Comparison of ENCODE assay signal across 19 cellular contexts in the genomic region with DNA sequence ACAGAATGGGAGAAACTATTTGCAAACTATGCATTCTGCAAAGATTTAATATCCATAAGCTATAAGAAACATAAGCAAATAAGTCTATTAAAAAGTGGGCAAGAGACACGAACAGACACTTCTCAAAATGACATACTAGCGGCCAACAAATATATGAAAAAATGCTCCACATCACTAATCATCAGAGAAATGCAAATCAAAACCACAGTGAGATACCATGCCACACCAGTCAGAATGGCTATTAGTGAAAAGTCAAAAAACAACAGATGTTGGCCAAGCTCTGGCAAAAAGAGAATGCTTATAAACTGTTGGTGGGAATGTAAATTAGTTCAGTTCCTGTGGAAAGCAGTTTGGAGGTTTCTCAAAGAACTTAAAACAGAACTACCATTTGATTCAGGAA.
DNase-seq lines count a peak whose midpoint lies in the region; ATAC-seq and TF ChIP-seq lines count a peak whose summit lies in the region.
"Had no signal": no experiment of that assay in that cellular context is flagged by ENCODE, and none has a peak within 500 bp of the region (broad histone marks: within the 10 kb centered on the region; RNA-seq: fewer than 3 reads in every experiment).

No MANE protein-coding gene starts in this region.

- H3K27ac ChIP-seq in H9 (ENCODE audit: insufficient read length, low read depth, low read length) (no peak overlapping the region), esophagus squamous epithelium (no peak overlapping the region)
- H3K27ac ChIP-seq: 22Rv1 had no signal

- no peak overlapping the region for H2BK20ac ChIP-seq in H9 (ENCODE audit: low read depth, low read length, poor library complexity, severe bottlenecking)

- H3K9me3 Mint-ChIP-seq in H9: peaks cover 11 to 35% of the 10 kb centered on the region in 2 experiments
- H3K9me3 Mint-ChIP-seq: activated naive CD8-positive, alpha-beta T cell treated with anti-CD3 and anti-CD28 coated beads, Interleukin-2, amount 50 U/mL, for 24 hours; activated T-cell treated with anti-CD3 and anti-CD28 coated beads, Interleukin-2, amount 50 U/mL, for 4 hours had no signal

- no peak overlapping the region for H2BK120ac ChIP-seq in H9 (ENCODE audit: low read depth, low read length, poor library complexity, severe bottlenecking)

- H3K4ac ChIP-seq in H9 (ENCODE audit: low read depth, low read length): no peak overlapping the region

- no peak overlapping the region for H2BK15ac ChIP-seq in H9 (ENCODE audit: low read depth, low read length)

- H4K8ac ChIP-seq in H9 (replicated peaks; ENCODE audit: insufficient read length, low read depth, low read length): no peak overlapping the region

- H3K56ac ChIP-seq in H9 (ENCODE audit: insufficient read length, low read depth, low read length): no peak overlapping the region

- H4K20me1 ChIP-seq in H9 (ENCODE audit: control insufficient read depth, insufficient read depth, insufficient read length): no peaks in the 10 kb centered on the region

- H3K18ac ChIP-seq in H9 (ENCODE audit: insufficient read length, low read depth, low read length): no peak overlapping the region

- H4K5ac ChIP-seq in H9 (ENCODE audit: insufficient read length, low read depth, low read length): no peak overlapping the region

- H2AFZ ChIP-seq in H9 (ENCODE audit: low read length): no peak overlapping the region

- no peak overlapping the region for H2BK12ac ChIP-seq in H9 (ENCODE audit: insufficient read length, low read depth, low read length)

- no peaks in the 10 kb centered on the region for H3K4me1 ChIP-seq in H9 (ENCODE audit: insufficient read depth, low read length)
- H3K4me1 ChIP-seq in esophagus squamous epithelium: no peaks in the 10 kb centered on the region

- H3K4me3 ChIP-seq in AG10803 (ENCODE audit: low read length) (no peak overlapping the region), esophagus squamous epithelium (no peak overlapping the region)

- TF ChIP-seq CTCF in AG10803 (conservative IDR thresholded peaks at IDR 0.05; ENCODE audit: low read length) (no peak), H9 (conservative IDR thresholded peaks at IDR 0.05) (no peak), esophagus squamous epithelium (IDR thresholded peaks at IDR 0.05) (no peak)

- no peak overlapping the region for H2BK5ac ChIP-seq in H9 (ENCODE audit: insufficient read length, low read length)

- no peak overlapping the region for H3K14ac ChIP-seq in H9 (ENCODE audit: insufficient read depth, low read length)

- WGBS in H9 (ENCODE audit: extremely low coverage, insufficient read length, low lambda C conversion rate): no CpG with 5 or more reads among the region's 2 CpGs
- 44 to 53% methylated on average over 2 of the region's 2 CpGs for WGBS in esophagus squamous epithelium, 2 donors

- H3K9me3 ChIP-seq in H9 (ENCODE audit: control insufficient read depth, low read depth, low read length): no peaks in the 10 kb centered on the region
- H3K9me3 ChIP-seq in esophagus squamous epithelium: no peaks in the 10 kb centered on the region

- intact Hi-C loops in esophagus squamous epithelium (cut with DNase I): no loop called here

- peaks cover 5 to 6% (median 6%) of the 10 kb centered on the region in 3 experiments; a peak in 5 of 7 replicates for H3K36me3 Mint-ChIP-seq in H9 (ENCODE audit: insufficient read depth in 1 of 3, low read depth in 3 of 3)
- H3K36me3 Mint-ChIP-seq: mesothelial cell of epicardium had no signal

- H3K27ac Mint-ChIP-seq in H9: no peak overlapping the region
- H3K27ac Mint-ChIP-seq: activated CD4-positive, alpha-beta T cell treated with anti-CD3 and anti-CD28 coated beads for 36 hours; activated naive CD8-positive, alpha-beta T cell treated with anti-CD3 and anti-CD28 coated beads, Interleukin-2, amount 50 U/mL, for 24 hours; mesothelial cell of epicardium had no signal

- H3K79me2 ChIP-seq in H9 (ENCODE audit: insufficient read depth, low read length): no peaks in the 10 kb centered on the region

- H2AK5ac ChIP-seq in H9 (ENCODE audit: insufficient read length, low read length): no peak overlapping the region

- no peaks in the 10 kb centered on the region for H3K79me1 ChIP-seq in H9 (ENCODE audit: insufficient read depth, low read depth, low read length, poor library complexity, severe bottlenecking)

- no peaks in the 10 kb centered on the region for H3K36me3 ChIP-seq in esophagus squamous epithelium

- H3K23ac ChIP-seq in H9 (ENCODE audit: insufficient read length, low read depth, low read length): no peak overlapping the region

- H3K4me1 Mint-ChIP-seq in H9: no peaks in the 10 kb centered on the region
- H3K4me1 Mint-ChIP-seq: activated CD4-positive, alpha-beta T cell treated with anti-CD3 and anti-CD28 coated beads for 36 hours; activated naive CD8-positive, alpha-beta T cell treated with anti-CD3 and anti-CD28 coated beads, Interleukin-2, amount 50 U/mL, for 24 hours had no signal

- H3K4me3 Mint-ChIP-seq in H9: no peak overlapping the region
- H3K4me3 Mint-ChIP-seq: activated CD4-positive, alpha-beta T cell treated with anti-CD3 and anti-CD28 coated beads for 36 hours; activated naive CD8-positive, alpha-beta T cell treated with anti-CD3 and anti-CD28 coated beads, Interleukin-2, amount 50 U/mL, for 24 hours; activated T-cell treated with anti-CD3 and anti-CD28 coated beads, Interleukin-2, amount 50 U/mL, for 4 hours; mesothelial cell of epicardium had no signal

- H3K23me2 ChIP-seq in H9 (ENCODE audit: insufficient read length, low read depth, low read length, poor library complexity, severe bottlenecking): no peaks in the 10 kb centered on the region

- H3T11ph ChIP-seq in H9 (ENCODE audit: low read length): no peak overlapping the region

- H3K9ac ChIP-seq in H9 (ENCODE audit: extremely low read depth, insufficient read length, low read length): no peak overlapping the region

- H3K27me3 ChIP-seq in H9 (ENCODE audit: insufficient read depth, low read length) (no peaks in the 10 kb centered on the region), esophagus squamous epithelium (peaks cover 0 to 42% (median 0%) of the 10 kb centered on the region in 4 donors)

- TF ChIP-seq POLR2A in esophagus squamous epithelium (IDR thresholded peaks at IDR 0.05): no peak

- H3K4me2 ChIP-seq in H9 (ENCODE audit: insufficient read depth, insufficient read length, low read length): no peak overlapping the region

- no peak overlapping the region for H4K91ac ChIP-seq in H9 (ENCODE audit: insufficient read length, low read depth, low read length)

- ATAC-seq in GM19035 (IDR thresholded peaks at IDR 0.05; ENCODE audit: unreplicated experiment): peak; percentile 66
- ATAC-seq in HG02981 (IDR thresholded peaks at IDR 0.05; ENCODE audit: unreplicated experiment): peak; percentile 67
- ATAC-seq: activated CD4-positive, alpha-beta T cell treated with anti-CD3 and anti-CD28 coated beads for 36 hours; activated naive CD8-positive, alpha-beta T cell treated with anti-CD3 and anti-CD28 coated beads, Interleukin-2, amount 50 U/mL, for 24 hours; activated T-cell treated with anti-CD3 and anti-CD28 coated beads, Interleukin-2, amount 50 U/mL, for 4 hours had no signal

- DNase-seq in AG10803 (ENCODE audit: low read depth) (peak; percentile 20), NCI-H1694 (lab: John Stamatoyannopoulos, UW) (peak; percentile 3), H9 (no peak), MV-4-11 (lab: John Stamatoyannopoulos, UW) (no peak), esophagus squamous epithelium (lab: John Stamatoyannopoulos, UW) (no peak)
- no peak for DNase-seq in activated CD4-positive, alpha-beta T cell treated with anti-CD3 and anti-CD28 coated beads for 4 hours
- DNase-seq: activated CD4-positive, alpha-beta T cell treated with anti-CD3 and anti-CD28 coated beads for 36 hours; activated naive CD8-positive, alpha-beta T cell treated with anti-CD3 and anti-CD28 coated beads, Interleukin-2, amount 50 U/mL, for 24 hours; activated T-cell treated with anti-CD3 and anti-CD28 coated beads, Interleukin-2, amount 50 U/mL, for 4 hours; Calu3; glutamatergic neuron; NCI-H1436; NCI-H446; nucleus accumbens; small intestine had no signal

- H3K27me3 Mint-ChIP-seq in H9 (ENCODE audit: low read depth): no peaks in the 10 kb centered on the region

Comparison
In these comparisons a context has a peak if more than half of its experiments do, and no peak if none do; other contexts are left out.
1. DNase-seq: peak in AG10803 (single experiment) and NCI-H1694 (single experiment); none in H9 (single experiment), MV-4-11 (single experiment), activated CD4-positive, alpha-beta T cell treated with anti-CD3 and anti-CD28 coated beads for 4 hours (0 of 2) and esophagus squamous epithelium (single experiment).